Comparison of ENCODE assay signal across 29 cellular contexts in genomic region chr7:145919712-145920111, GRCh38.
"Had no signal": no experiment of that assay in that cellular context is flagged by ENCODE, and none has a peak within 500 bp of the region (broad histone marks: within the 10 kb centered on the region; RNA-seq: fewer than 3 reads in every experiment).

No MANE protein-coding gene starts in this region.

- H3K9me3 ChIP-seq: thoracic aorta, thyroid gland, upper lobe of right lung, uterus, vagina had no signal

- H3K4me1 Mint-ChIP-seq: stimulated activated effector memory CD8-positive, alpha-beta T cell treated with anti-CD3 and anti-CD28 coated beads, Interleukin-12 subunit alpha, Interleukin-12 subunit beta, amount 100 ng/mL, for 72 hours; stimulated activated memory B cell treated with anti-CD40 and anti-IgM and Interleukin-4, amounts not matched to agents 10 μg/mL and 1 μg/mL and 100 μg/mL, for 72 hours; stimulated activated naive CD8-positive, alpha-beta T cell treated with anti-CD3 and anti-CD28 coated beads, Interleukin-15, amount 100 ng/mL, for 72 hours had no signal

- H3K27me3 Mint-ChIP-seq: stimulated activated memory B cell treated with anti-CD40 and anti-IgM and Interleukin-4, amounts not matched to agents 10 μg/mL and 1 μg/mL and 100 μg/mL, for 72 hours; stimulated activated naive B cell treated with anti-CD40 and anti-IgM and Interleukin-4, amounts not matched to agents 10 μg/mL and 1 μg/mL and 100 μg/mL, for 72 hours; stimulated activated naive CD8-positive, alpha-beta T cell treated with anti-CD3 and anti-CD28 coated beads, Interleukin-15, amount 100 ng/mL, for 72 hours; stimulated activated naive CD8-positive, alpha-beta T cell treated with anti-CD3 and anti-CD28 coated beads, Interleukin-15, Interleukin-2, amounts not matched to agents 100 ng/mL and 50 ng/mL, for 24 hours; type B pancreatic cell had no signal

- H3K4me3 ChIP-seq: stomach, suprapubic skin, testis, thoracic aorta, thyroid gland, tibial artery, tibial nerve, transverse colon, upper lobe of left lung, upper lobe of right lung, uterus, vagina had no signal

- FAIRE-seq: urothelium cell line had no signal

- H3K36me3 Mint-ChIP-seq: stimulated activated effector memory CD8-positive, alpha-beta T cell treated with anti-CD3 and anti-CD28 coated beads, Interleukin-12 subunit alpha, Interleukin-12 subunit beta, amount 100 ng/mL, for 72 hours; stimulated activated memory B cell treated with anti-CD40 and anti-IgM and Interleukin-4, amounts not matched to agents 10 μg/mL and 1 μg/mL and 100 μg/mL, for 72 hours; stimulated activated naive B cell treated with anti-CD40 and anti-IgM and Interleukin-4, amounts not matched to agents 10 μg/mL and 1 μg/mL and 100 μg/mL, for 72 hours; type B pancreatic cell had no signal

- H3K4me3 Mint-ChIP-seq: stimulated activated effector memory CD8-positive, alpha-beta T cell treated with anti-CD3 and anti-CD28 coated beads, Interleukin-12 subunit alpha, Interleukin-12 subunit beta, amount 100 ng/mL, for 72 hours; stimulated activated memory B cell treated with anti-CD40 and anti-IgM and Interleukin-4, amounts not matched to agents 10 μg/mL and 1 μg/mL and 100 μg/mL, for 72 hours; stimulated activated naive B cell treated with anti-CD40 and anti-IgM and Interleukin-4, amounts not matched to agents 10 μg/mL and 1 μg/mL and 100 μg/mL, for 72 hours; stimulated activated naive CD8-positive, alpha-beta T cell treated with anti-CD3 and anti-CD28 coated beads, Interleukin-15, amount 100 ng/mL, for 72 hours; stimulated activated naive CD8-positive, alpha-beta T cell treated with anti-CD3 and anti-CD28 coated beads, Interleukin-15, Interleukin-2, amounts not matched to agents 100 ng/mL and 50 ng/mL, for 24 hours; type B pancreatic cell had no signal

- ATAC-seq: stimulated activated effector memory CD8-positive, alpha-beta T cell treated with anti-CD3 and anti-CD28 coated beads, Interleukin-12 subunit alpha, Interleukin-12 subunit beta, amount 100 ng/mL, for 72 hours; stimulated activated memory B cell treated with anti-CD40 and anti-IgM and Interleukin-4, amounts not matched to agents 10 μg/mL and 1 μg/mL and 100 μg/mL, for 72 hours; stimulated activated naive B cell treated with anti-CD40 and anti-IgM and Interleukin-4, amounts not matched to agents 10 μg/mL and 1 μg/mL and 100 μg/mL, for 72 hours; stimulated activated naive CD8-positive, alpha-beta T cell treated with anti-CD3 and anti-CD28 coated beads, Interleukin-15, amount 100 ng/mL, for 72 hours; stimulated activated naive CD8-positive, alpha-beta T cell treated with anti-CD3 and anti-CD28 coated beads, Interleukin-15, Interleukin-2, amounts not matched to agents 100 U/mL and 50 U/mL, for 24 hours; upper lobe of right lung had no signal

- H3K27ac ChIP-seq: stomach, suprapubic skin, testis, thoracic aorta, thyroid gland, tibial artery, tibial nerve, transverse colon, upper lobe of left lung, upper lobe of right lung, uterus, vagina had no signal

- H3K4me1 ChIP-seq: stomach, suprapubic skin, testis, thyroid gland, tibial artery, tibial nerve, transverse colon, upper lobe of left lung, upper lobe of right lung, uterus, vagina had no signal

- H3K9me3 Mint-ChIP-seq: type B pancreatic cell had no signal

- DNase-seq: stimulated activated CD4-positive, alpha-beta T cell treated with anti-CD3 and anti-CD28 coated beads, Interleukin-2, amount 100 ng/mL, for 48 hours; stimulated activated CD4-positive, alpha-beta T cell treated with anti-CD3 and anti-CD28 coated beads, Interleukin-4, amount 100 ng/mL, for 1 hour; stimulated activated CD4-positive, alpha-beta T cell treated with anti-CD3 and anti-CD28 coated beads, Interleukin-4, amount 100 ng/mL, for 24 hours; stimulated activated CD4-positive, alpha-beta T cell treated with anti-CD3 and anti-CD28 coated beads, Interleukin-4, amount 100 ng/mL, for 4 hours; stimulated activated CD8-positive, alpha-beta memory T cell treated with anti-CD3 and anti-CD28 coated beads, Interleukin-4, amount 100 ng/mL, for 48 hours; stimulated activated naive B cell treated with anti-CD40 and anti-IgM and Interleukin-4, amounts not matched to agents 10 μg/mL and 1 μg/mL and 100 μg/mL, for 72 hours; stimulated activated naive CD4-positive, alpha-beta T cell; stimulated activated naive CD4-positive, alpha-beta T cell treated with Interleukin-2 at 50 U/mL for 16 hours; stimulated activated naive CD8-positive, alpha-beta T cell treated with anti-CD3 and anti-CD28 coated beads, Interleukin-15, amount 100 ng/mL, for 72 hours; stimulated activated naive CD8-positive, alpha-beta T cell treated with anti-CD3 and anti-CD28 coated beads, Interleukin-15, Interleukin-2, amounts not matched to agents 100 U/mL and 50 U/mL, for 24 hours; stomach; substantia nigra; testis; thyroid gland; tibial artery; transverse colon; trophoblast cell; upper lobe of left lung; upper lobe of right lung; uterus had no signal

- H3K27ac Mint-ChIP-seq: stimulated activated effector memory CD8-positive, alpha-beta T cell treated with anti-CD3 and anti-CD28 coated beads, Interleukin-12 subunit alpha, Interleukin-12 subunit beta, amount 100 ng/mL, for 72 hours; stimulated activated memory B cell treated with anti-CD40 and anti-IgM and Interleukin-4, amounts not matched to agents 10 μg/mL and 1 μg/mL and 100 μg/mL, for 72 hours; stimulated activated naive B cell treated with anti-CD40 and anti-IgM and Interleukin-4, amounts not matched to agents 10 μg/mL and 1 μg/mL and 100 μg/mL, for 72 hours; stimulated activated naive CD8-positive, alpha-beta T cell treated with anti-CD3 and anti-CD28 coated beads, Interleukin-15, amount 100 ng/mL, for 72 hours; stimulated activated naive CD8-positive, alpha-beta T cell treated with anti-CD3 and anti-CD28 coated beads, Interleukin-15, Interleukin-2, amounts not matched to agents 100 ng/mL and 50 ng/mL, for 24 hours; type B pancreatic cell had no signal

- H3K36me3 ChIP-seq: stomach, suprapubic skin, thoracic aorta, thyroid gland, tibial artery, tibial nerve, transverse colon, upper lobe of left lung, upper lobe of right lung, uterus, vagina had no signal

- H3K27me3 ChIP-seq: stomach, suprapubic skin, testis, thyroid gland, tibial artery, tibial nerve, transverse colon, upper lobe of left lung, upper lobe of right lung, uterus, vagina had no signal
